Comparison of ENCODE assay signal across 13 cellular contexts in the genomic region with DNA sequence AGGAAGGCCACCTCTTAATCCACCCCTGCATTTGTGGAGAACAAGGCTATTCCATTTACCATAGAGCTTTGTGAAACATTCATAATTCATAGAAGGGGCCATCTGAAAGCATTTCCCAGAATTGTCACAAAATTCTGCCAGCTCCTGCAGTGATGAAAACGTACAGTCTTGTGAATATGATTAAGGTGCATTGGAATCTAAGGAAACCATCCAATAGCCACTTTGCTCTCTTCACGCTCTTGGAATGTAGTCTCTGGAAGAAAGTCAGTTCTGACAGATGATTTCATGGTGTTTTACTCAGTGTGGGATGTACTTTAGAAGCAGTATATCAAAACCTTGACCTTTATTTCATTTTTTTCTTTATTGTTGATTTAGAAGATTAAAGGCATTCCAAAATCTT.
A peak's percentile ranks its signal among the peaks of the same experiment; 100 is the strongest.
DNase-seq lines count a peak whose midpoint lies in the region; ATAC-seq and TF ChIP-seq lines count a peak whose summit lies in the region.
"Had no signal": no experiment of that assay in that cellular context is flagged by ENCODE, and none has a peak within 500 bp of the region (broad histone marks: within the 10 kb centered on the region; RNA-seq: fewer than 3 reads in every experiment).

No MANE protein-coding gene starts in this region.

- WGBS in smooth muscle cell (ENCODE audit: low lambda C conversion rate) = 24% methylated on average over 2 of the region's 2 CpGs

- intact Hi-C loops in head of caudate nucleus (cut with DNase I) = no loop called here

- H3K79me2 ChIP-seq in smooth muscle cell (ENCODE audit: low read depth) = no peaks in the 10 kb centered on the region

- peak overlapping the region; percentile 58 for H3K4me2 ChIP-seq in smooth muscle cell

- no peaks in the 10 kb centered on the region for H3K9me3 ChIP-seq in smooth muscle cell (replicated peaks; ENCODE audit: low read depth)
- H3K9me3 ChIP-seq: psoas muscle, SJCRH30, uterus had no signal

- TF ChIP-seq CTCF in foreskin fibroblast (IDR thresholded peaks at IDR 0.05; ENCODE audit: low read depth, low read length) (no peak), smooth muscle cell (IDR thresholded peaks at IDR 0.05; ENCODE audit: borderline replicate concordance, insufficient read depth, poor library complexity, severe bottlenecking) (no peak)

- DNase-seq in GM03348 (ENCODE audit: low spot score) = peak; percentile 72
- peak; percentile 91 to 95 for DNase-seq in foreskin fibroblast
- DNase-seq in smooth muscle cell (lab: John Stamatoyannopoulos, UW; ENCODE audit: unreplicated experiment) = no peak
- DNase-seq in activated gamma-delta T cell (lab: John Stamatoyannopoulos, UW) = no peak
- DNase-seq in hypothalamus (lab: John Stamatoyannopoulos, UW) = no peak
- DNase-seq in head of caudate nucleus = no peak
- DNase-seq: activated naive CD4-positive, alpha-beta T cell treated with anti-CD3 and anti-CD28 coated beads, Interleukin-2, amount 10 ng/mL, durations not matched to agents 7 days and 5 days; effector memory CD8-positive, alpha-beta T cell; psoas muscle; SJCRH30; uterus had no signal

- no peaks in the 10 kb centered on the region for H3F3A ChIP-seq in smooth muscle cell (ENCODE audit: low read depth)

- peak overlapping the region; percentile 95 for H3K27ac ChIP-seq in smooth muscle cell (ENCODE audit: low read depth)
- H3K27ac ChIP-seq: psoas muscle, SJCRH30 had no signal

- no peaks in the 10 kb centered on the region for H3K4me1 ChIP-seq in smooth muscle cell (ENCODE audit: low read depth)
- H3K4me1 ChIP-seq: uterus had no signal

- no peaks in the 10 kb centered on the region for H3K36me3 ChIP-seq in smooth muscle cell (ENCODE audit: low read depth)
- H3K36me3 ChIP-seq: SJCRH30, uterus had no signal

- no peaks in the 10 kb centered on the region for H4K20me1 ChIP-seq in smooth muscle cell (ENCODE audit: low read depth)

- H3K27me3 ChIP-seq in smooth muscle cell (ENCODE audit: low read depth) = no peaks in the 10 kb centered on the region
- H3K27me3 ChIP-seq: uterus had no signal

- no peak overlapping the region for H2AFZ ChIP-seq in smooth muscle cell (ENCODE audit: low read depth)

- ATAC-seq in SK-N-SH treated with all-trans-retinoic acid at 6 μM for 48 hours (peak; percentile 95), GM21529 (IDR thresholded peaks at IDR 0.05; ENCODE audit: unreplicated experiment) (no peak)
- ATAC-seq: effector memory CD8-positive, alpha-beta T cell had no signal

- H3K4me3 ChIP-seq in foreskin fibroblast (ENCODE audit: low read depth in 1 of 2, low read length in 2 of 2) (no peak overlapping the region), smooth muscle cell (no peak overlapping the region)
- H3K4me3 ChIP-seq: psoas muscle, SJCRH30, uterus had no signal

- peak overlapping the region; percentile 67 for H3K9ac ChIP-seq in smooth muscle cell (ENCODE audit: low read depth)

TF ChIP-seq in SK-N-SH treated with all-trans-retinoic acid at 6 μM for 48 hours, 23 proteins besides CTCF, POLR2A, EP300 and RAD21:
- TF ChIP-seq TCF4 (CRISPR knock-in tag; IDR thresholded peaks at IDR 0.05; ENCODE audit: borderline replicate concordance) (no peak), GLIS3 (CRISPR knock-in tag; IDR thresholded peaks at IDR 0.05) (no peak), ARNTL (CRISPR knock-in tag; IDR thresholded peaks at IDR 0.05; ENCODE audit: borderline replicate concordance, low read depth) (no peak), BACH2 (CRISPR knock-in tag; IDR thresholded peaks at IDR 0.05; ENCODE audit: borderline replicate concordance) (no peak), ESRRG (CRISPR knock-in tag; IDR thresholded peaks at IDR 0.05) (no peak), SNAI2 (CRISPR knock-in tag; IDR thresholded peaks at IDR 0.05) (no peak), ISL1 (CRISPR knock-in tag; IDR thresholded peaks at IDR 0.05) (peak; percentile 63), TOX (CRISPR knock-in tag; IDR thresholded peaks at IDR 0.05; ENCODE audit: borderline replicate concordance) (peak; percentile 24; the same call in 1 of the 2 replicates), ZC3H10 (CRISPR knock-in tag; IDR thresholded peaks at IDR 0.05) (0 out of 2 replicates have a peak, but pooled peaks have one; percentile 45), ZNF8 (CRISPR knock-in tag; IDR thresholded peaks at IDR 0.05) (no peak), ZNF70 (CRISPR knock-in tag; IDR thresholded peaks at IDR 0.05) (no peak)
- TF ChIP-seq, protein P1, sequence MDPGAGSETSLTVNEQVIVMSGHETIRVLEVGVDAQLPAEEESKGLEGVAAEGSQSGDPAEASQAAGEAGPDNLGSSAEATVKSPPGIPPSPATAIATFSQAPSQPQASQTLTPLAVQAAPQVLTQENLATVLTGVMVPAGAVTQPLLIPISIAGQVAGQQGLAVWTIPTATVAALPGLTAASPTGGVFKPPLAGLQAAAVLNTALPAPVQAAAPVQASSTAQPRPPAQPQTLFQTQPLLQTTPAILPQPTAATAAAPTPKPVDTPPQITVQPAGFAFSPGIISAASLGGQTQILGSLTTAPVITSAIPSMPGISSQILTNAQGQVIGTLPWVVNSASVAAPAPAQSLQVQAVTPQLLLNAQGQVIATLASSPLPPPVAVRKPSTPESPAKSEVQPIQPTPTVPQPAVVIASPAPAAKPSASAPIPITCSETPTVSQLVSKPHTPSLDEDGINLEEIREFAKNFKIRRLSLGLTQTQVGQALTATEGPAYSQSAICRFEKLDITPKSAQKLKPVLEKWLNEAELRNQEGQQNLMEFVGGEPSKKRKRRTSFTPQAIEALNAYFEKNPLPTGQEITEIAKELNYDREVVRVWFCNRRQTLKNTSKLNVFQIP (CRISPR knock-in tag; IDR thresholded peaks at IDR 0.05; ENCODE audit: borderline replicate concordance, low read depth) = 0 out of 2 replicates have a peak, but pooled peaks have one; percentile 20
- TF ChIP-seq, protein P2, sequence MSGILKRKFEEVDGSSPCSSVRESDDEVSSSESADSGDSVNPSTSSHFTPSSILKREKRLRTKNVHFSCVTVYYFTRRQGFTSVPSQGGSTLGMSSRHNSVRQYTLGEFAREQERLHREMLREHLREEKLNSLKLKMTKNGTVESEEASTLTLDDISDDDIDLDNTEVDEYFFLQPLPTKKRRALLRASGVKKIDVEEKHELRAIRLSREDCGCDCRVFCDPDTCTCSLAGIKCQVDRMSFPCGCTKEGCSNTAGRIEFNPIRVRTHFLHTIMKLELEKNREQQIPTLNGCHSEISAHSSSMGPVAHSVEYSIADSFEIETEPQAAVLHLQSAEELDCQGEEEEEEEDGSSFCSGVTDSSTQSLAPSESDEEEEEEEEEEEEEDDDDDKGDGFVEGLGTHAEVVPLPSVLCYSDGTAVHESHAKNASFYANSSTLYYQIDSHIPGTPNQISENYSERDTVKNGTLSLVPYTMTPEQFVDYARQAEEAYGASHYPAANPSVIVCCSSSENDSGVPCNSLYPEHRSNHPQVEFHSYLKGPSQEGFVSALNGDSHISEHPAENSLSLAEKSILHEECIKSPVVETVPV (CRISPR knock-in tag; IDR thresholded peaks at IDR 0.05) = no peak

Comparison
In these comparisons a context has a peak if more than half of its experiments do, and no peak if none do; other contexts are left out.
1. DNase-seq: peak in GM03348 (single experiment) and foreskin fibroblast (2 of 2); none in smooth muscle cell (single experiment), activated gamma-delta T cell (single experiment), hypothalamus (0 of 51) and head of caudate nucleus (0 of 42).